Comparison of ENCODE assay signal across 8 cellular contexts in the genomic region with DNA sequence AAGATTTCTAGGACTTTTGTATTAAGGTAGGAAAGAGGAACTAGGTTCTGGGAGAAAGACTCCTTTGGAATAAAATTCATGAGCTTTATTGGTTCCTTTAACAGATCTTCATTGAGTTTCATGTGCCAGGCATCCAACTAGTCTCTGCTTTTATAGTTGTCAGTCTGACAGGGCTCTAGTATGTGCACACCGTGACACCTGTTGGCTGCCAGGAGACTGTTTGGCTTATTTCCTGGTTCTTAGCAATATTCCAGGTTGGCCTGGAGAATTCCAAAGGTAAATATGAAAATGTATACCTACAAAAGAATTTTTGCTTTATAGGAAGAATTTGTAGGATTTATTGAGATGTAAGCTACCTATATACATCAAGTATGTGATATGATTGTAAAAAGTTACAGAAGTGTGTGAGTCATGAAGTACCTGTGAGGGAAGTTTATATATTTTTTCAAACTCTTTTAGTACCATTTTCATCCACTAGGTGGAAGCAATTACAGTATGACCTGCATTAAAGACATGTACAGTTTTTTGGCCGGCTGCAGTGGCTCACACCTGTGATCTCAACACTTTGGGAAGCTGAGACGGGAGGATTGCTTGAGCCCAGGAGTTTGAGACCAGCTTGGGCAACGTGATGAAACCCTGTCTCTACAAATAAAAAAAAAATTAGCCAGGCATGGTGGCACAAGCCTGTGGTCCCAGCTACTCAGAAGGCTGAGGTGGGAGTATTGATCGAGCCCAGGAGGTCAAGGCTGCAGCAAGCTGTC.
DNase-seq lines count a peak whose midpoint lies in the region; ATAC-seq lines count a peak whose summit lies in the region.

No MANE protein-coding gene starts in this region.

- no peak overlapping the region for H3K4me3 Mint-ChIP-seq in stimulated activated memory B cell treated with anti-CD40 and anti-IgM and Interleukin-4, amounts not matched to agents 10 μg/mL and 1 μg/mL and 100 μg/mL, for 72 hours

- DNase-seq in NCI-H2107 treated with DMSO at 0.1 percent for 48 hours (lab: John Stamatoyannopoulos, UW; ENCODE audit: unreplicated experiment) (peak; percentile 68), NCI-H2107 (lab: John Stamatoyannopoulos, UW) (no peak), HK-2 (ENCODE audit: unreplicated experiment) (peak; percentile 16), NCI-H748 (lab: John Stamatoyannopoulos, UW; ENCODE audit: unreplicated experiment) (peak; percentile 72), amniotic epithelial cell (ENCODE audit: low read depth) (peak; percentile 61), hepatic stellate cell (ENCODE audit: low spot score) (peak; percentile 13)

- ATAC-seq in GM21447 (IDR thresholded peaks at IDR 0.05; ENCODE audit: unreplicated experiment) = peak; percentile 86
- peak; percentile 67 for ATAC-seq in stimulated activated memory B cell treated with anti-CD40 and anti-IgM and Interleukin-4, amounts not matched to agents 10 μg/mL and 1 μg/mL and 100 μg/mL, for 72 hours

- H3K27me3 Mint-ChIP-seq in stimulated activated memory B cell treated with anti-CD40 and anti-IgM and Interleukin-4, amounts not matched to agents 10 μg/mL and 1 μg/mL and 100 μg/mL, for 72 hours = no peaks in the 10 kb centered on the region

- H3K27ac Mint-ChIP-seq in stimulated activated memory B cell treated with anti-CD40 and anti-IgM and Interleukin-4, amounts not matched to agents 10 μg/mL and 1 μg/mL and 100 μg/mL, for 72 hours = no peak overlapping the region

- H3K4me1 Mint-ChIP-seq in stimulated activated memory B cell treated with anti-CD40 and anti-IgM and Interleukin-4, amounts not matched to agents 10 μg/mL and 1 μg/mL and 100 μg/mL, for 72 hours = no peaks in the 10 kb centered on the region

- H3K9me3 Mint-ChIP-seq in stimulated activated memory B cell treated with anti-CD40 and anti-IgM and Interleukin-4, amounts not matched to agents 10 μg/mL and 1 μg/mL and 100 μg/mL, for 72 hours = no peaks in the 10 kb centered on the region

- peaks cover 25% of the 10 kb centered on the region for H3K36me3 Mint-ChIP-seq in stimulated activated memory B cell treated with anti-CD40 and anti-IgM and Interleukin-4, amounts not matched to agents 10 μg/mL and 1 μg/mL and 100 μg/mL, for 72 hours
